9 cellular contexts compared by ENCODE assay signal in the genomic region with DNA sequence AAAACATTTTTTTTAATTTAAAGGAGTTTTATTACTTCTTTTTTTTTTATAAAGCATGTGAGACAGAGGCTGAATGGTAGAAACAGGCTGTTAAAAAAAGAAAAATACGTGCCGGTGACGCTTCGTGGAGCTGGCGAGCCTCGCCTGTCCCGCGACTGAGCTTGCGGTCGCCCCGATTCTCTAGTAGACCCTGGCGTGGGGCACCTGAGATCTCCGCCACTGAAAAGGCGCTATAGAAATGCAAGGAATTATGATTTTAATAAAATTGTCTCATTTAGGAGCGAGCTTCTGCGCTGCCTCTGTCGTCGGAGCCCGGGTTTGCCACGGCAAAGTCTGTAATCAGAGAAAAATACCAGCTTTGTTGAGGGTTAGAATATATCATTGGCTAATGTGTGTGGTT. TPM values are rescaled to one million over a fixed set of nuclear protein-coding genes. Genes with fewer than 3 reads are reported as not detected.
DNase-seq lines count a peak whose midpoint lies in the region; ATAC-seq and TF ChIP-seq lines count a peak whose summit lies in the region.
"Had no signal": no experiment of that assay in that cellular context is flagged by ENCODE, and none has a peak within 500 bp of the region (broad histone marks: within the 10 kb centered on the region; RNA-seq: fewer than 3 reads in every experiment).

No MANE protein-coding gene starts in this region.

- TF ChIP-seq CTCF in glutamatergic neuron (IDR thresholded peaks at IDR 0.05; ENCODE audit: partially characterized antibody, unreplicated experiment), result no peak
- no peak for TF ChIP-seq CTCF in mucosa of descending colon (IDR thresholded peaks at IDR 0.05)

- intact Hi-C loops in mucosa of descending colon (cut with DNase I, micrococcal nuclease), result no loop called here

- no peaks in the 10 kb centered on the region for H3K36me3 ChIP-seq in mucosa of descending colon (ENCODE audit: low read depth)

- DNase-seq in T-helper 2 cell treated with Interferon-gamma antibody and Interleukin-4, amounts not matched to agents 5 μg/mL and 100 μg/mL, for 36 hours (ENCODE audit: low spot score), result no peak
- DNase-seq in T-helper 2 cell (no peak), glutamatergic neuron (no peak), substantia nigra (lab: John Stamatoyannopoulos, UW) (peak in 8 of 49 donors; percentile 23 to 46 (median 36)), mucosa of descending colon (no peak), amniotic stem cell (lab: John Stamatoyannopoulos, UW) (no peak)

- no peak overlapping the region for H3K27ac Mint-ChIP-seq in T-helper 2 cell treated with Interferon-gamma antibody and Interleukin-4, amounts not matched to agents 5 μg/mL and 100 μg/mL, for 36 hours
- peak overlapping the region; percentile 85 for H3K27ac Mint-ChIP-seq in activated naive CD8-positive, alpha-beta T cell
- H3K27ac Mint-ChIP-seq in glutamatergic neuron (ENCODE audit: unreplicated experiment), result no peak overlapping the region

- peak overlapping the region; percentile 43 for H3K4me3 Mint-ChIP-seq in T-helper 2 cell treated with Interferon-gamma antibody and Interleukin-4, amounts not matched to agents 5 μg/mL and 100 μg/mL, for 36 hours
- peak overlapping the region; percentile 88 for H3K4me3 Mint-ChIP-seq in activated naive CD8-positive, alpha-beta T cell
- peak overlapping the region; percentile 30 for H3K4me3 Mint-ChIP-seq in glutamatergic neuron (ENCODE audit: unreplicated experiment)

- peaks cover 18% of the 10 kb centered on the region for H3K4me1 ChIP-seq in mucosa of descending colon (ENCODE audit: low read depth)

- H3K9me3 ChIP-seq in mucosa of descending colon, result no peaks in the 10 kb centered on the region

- ATAC-seq in mucosa of descending colon (no peak), GM18870 (IDR thresholded peaks at IDR 0.05; ENCODE audit: unreplicated experiment) (no peak)

- H3K36me3 Mint-ChIP-seq in T-helper 2 cell treated with Interferon-gamma antibody and Interleukin-4, amounts not matched to agents 5 μg/mL and 100 μg/mL, for 36 hours (ENCODE audit: low read depth), result no peaks in the 10 kb centered on the region
- no peaks in the 10 kb centered on the region for H3K36me3 Mint-ChIP-seq in activated naive CD8-positive, alpha-beta T cell
- no peaks in the 10 kb centered on the region for H3K36me3 Mint-ChIP-seq in glutamatergic neuron (ENCODE audit: unreplicated experiment)

- H3K27me3 Mint-ChIP-seq in T-helper 2 cell treated with Interferon-gamma antibody and Interleukin-4, amounts not matched to agents 5 μg/mL and 100 μg/mL, for 36 hours (ENCODE audit: low read depth), result peaks cover 72% of the 10 kb centered on the region
- H3K27me3 Mint-ChIP-seq in activated naive CD8-positive, alpha-beta T cell, result peaks cover 26% of the 10 kb centered on the region
- H3K27me3 Mint-ChIP-seq in glutamatergic neuron (ENCODE audit: unreplicated experiment), result peaks cover 46% of the 10 kb centered on the region

- peak overlapping the region; percentile 87 for H3K27ac ChIP-seq in substantia nigra (ENCODE audit: low read depth, low read length, poor library complexity, severe bottlenecking)

- peaks cover 10% of the 10 kb centered on the region for H3K4me1 Mint-ChIP-seq in T-helper 2 cell treated with Interferon-gamma antibody and Interleukin-4, amounts not matched to agents 5 μg/mL and 100 μg/mL, for 36 hours (ENCODE audit: low read depth)
- H3K4me1 Mint-ChIP-seq in activated naive CD8-positive, alpha-beta T cell (ENCODE audit: low read depth), result peaks cover 20% of the 10 kb centered on the region
- H3K4me1 Mint-ChIP-seq in glutamatergic neuron (ENCODE audit: low read depth, unreplicated experiment), result peaks cover 13% of the 10 kb centered on the region

- H3K4me3 ChIP-seq in mucosa of descending colon, result no peak overlapping the region

- H3K9me3 Mint-ChIP-seq in T-helper 2 cell treated with Interferon-gamma antibody and Interleukin-4, amounts not matched to agents 5 μg/mL and 100 μg/mL, for 36 hours, result no peaks in the 10 kb centered on the region
- H3K9me3 Mint-ChIP-seq in activated naive CD8-positive, alpha-beta T cell (ENCODE audit: low read depth), result no peaks in the 10 kb centered on the region
- peaks cover 5% of the 10 kb centered on the region for H3K9me3 Mint-ChIP-seq in glutamatergic neuron (ENCODE audit: unreplicated experiment)

RNA-seq across cellular contexts. Expression of gene NFIX, which starts 18.4 kb away (rescaled TPM):
- 2.4 TPM for total RNA-seq in glutamatergic neuron (ENCODE audit: unreplicated experiment)
- 100 to 1,000 TPM in 1 of 3 donors, 10 to 100 TPM in 2; 59.4 to 238 (median 64.6) TPM for total RNA-seq in mucosa of descending colon

RNA-seq across cellular contexts. Expression of gene DAND5, which starts 44.3 kb away (rescaled TPM):
- total RNA-seq in glutamatergic neuron (ENCODE audit: unreplicated experiment) (0.44 TPM), mucosa of descending colon (1 to 10 TPM in 1 of 3 donors, under 1 TPM in 1, not detected in 1; 0.34 to 1.1 TPM)
- total RNA-seq: NCI-H460 had no signal

RNA-seq across cellular contexts. Expression of gene GADD45GIP1, which starts 56.6 kb away (rescaled TPM):
- total RNA-seq in glutamatergic neuron (ENCODE audit: unreplicated experiment) (28.8 TPM), mucosa of descending colon (10 to 100 TPM in 2 of 3 donors, 1 to 10 TPM in 1; 10.0 to 16.4 (median 14.1) TPM)

Comparison
In these comparisons a context has a peak if more than half of its experiments do, and no peak if none do; other contexts are left out.
1. H3K4me3 Mint-ChIP-seq: peak in every context shown above with its lines; median percentile 88 in activated naive CD8-positive, alpha-beta T cell; 43 in T-helper 2 cell treated with Interferon-gamma antibody and Interleukin-4, amounts not matched to agents 5 μg/mL and 100 μg/mL, for 36 hours; 30 in glutamatergic neuron.
2. RNA of gene NFIX, which starts 18.4 kb away (total RNA-seq): 59.4 to 238 TPM in mucosa of descending colon; 2.4 TPM in glutamatergic neuron (single experiment); every median in the first group is over 10 times any median in the second.